19 cellular contexts compared by ENCODE assay signal in the genomic region with DNA sequence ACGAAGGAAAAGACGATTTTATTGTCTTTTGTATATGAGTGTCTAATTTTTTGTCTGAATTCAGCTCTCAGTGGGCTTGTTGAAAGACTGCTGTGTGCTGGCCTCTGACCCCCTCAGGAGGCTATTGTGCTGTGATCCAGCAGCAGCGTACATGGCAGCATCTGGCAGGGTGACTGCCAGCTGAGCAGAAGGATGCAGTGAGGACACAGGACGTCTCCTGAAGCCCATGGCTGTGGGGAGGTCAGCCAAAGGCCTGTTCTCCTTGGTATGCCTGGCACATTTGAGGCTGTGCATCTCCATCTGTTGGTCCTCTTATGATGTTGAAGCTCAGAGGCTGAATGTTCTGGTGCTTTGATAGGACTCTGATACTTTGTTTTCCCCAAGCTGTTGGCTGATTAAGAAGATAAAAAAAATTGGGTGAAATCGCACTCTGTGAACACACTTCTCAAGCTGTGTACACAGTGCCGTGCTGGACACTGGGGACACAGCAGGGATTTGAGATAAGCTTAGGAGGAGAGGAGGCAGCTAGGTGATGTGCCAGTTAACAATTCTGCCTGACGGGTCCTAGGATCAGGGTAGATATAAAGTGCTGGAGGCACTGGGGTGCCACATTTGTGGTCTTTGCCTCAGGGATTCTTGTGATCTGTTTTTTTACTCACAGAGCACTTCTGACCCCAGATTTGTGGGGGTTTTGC. TPM values are rescaled to one million over a fixed set of nuclear protein-coding genes. Genes with fewer than 3 reads are reported as not detected.
DNase-seq lines count a peak whose midpoint lies in the region; ATAC-seq, FAIRE-seq and TF ChIP-seq lines count a peak whose summit lies in the region.
"Had no signal": no experiment of that assay in that cellular context is flagged by ENCODE, and none has a peak within 500 bp of the region (broad histone marks: within the 10 kb centered on the region; RNA-seq: fewer than 3 reads in every experiment).

No MANE protein-coding gene starts in this region.

- H3K4me1 ChIP-seq in right cardiac atrium (ENCODE audit: control insufficient read depth, insufficient read depth, low read length), result peaks cover 13% of the 10 kb centered on the region
- H3K4me1 ChIP-seq in right atrium auricular region, result peaks cover 0 to 46% of the 10 kb centered on the region in 2 donors
- no peaks in the 10 kb centered on the region for H3K4me1 ChIP-seq in H1 (replicated peaks in 1 of 4; ENCODE audit: control insufficient read depth in 3 of 4, insufficient read depth in 4 of 4, low read length in 3 of 4)
- peaks cover 2 to 5% of the 10 kb centered on the region in 2 donors for H3K4me1 ChIP-seq in neuronal stem cell (ENCODE audit: control insufficient read depth in 2 of 2, insufficient read depth in 1 of 2, low read depth in 1 of 2, low read length in 2 of 2)
- H3K4me1 ChIP-seq in kidney (ENCODE audit: control insufficient read depth in 1 of 2, insufficient read depth in 1 of 2, low read depth in 1 of 2, low read length in 2 of 2), result no peaks in the 10 kb centered on the region
- H3K4me1 ChIP-seq: foreskin keratinocyte, Peyer's patch had no signal

- H4K5ac ChIP-seq in H1 (ENCODE audit: insufficient read length, low read depth, low read length), result no peak overlapping the region

- TF ChIP-seq RAD21 in H1 (IDR thresholded peaks at IDR 0.05 in 1 of 2, conservative IDR thresholded peaks at IDR 0.05 in 1 of 2; ENCODE audit: low read depth in 2 of 2, low read length in 2 of 2), result no peak

- DNase-seq in right cardiac atrium (peak in 1 of 3 donors; percentile 57), right atrium auricular region (ENCODE audit: low spot score) (no peak), H1 (ENCODE audit: low read depth in 1 of 2, low spot score in 2 of 2) (no peak), neuronal stem cell (ENCODE audit: low spot score) (no peak), kidney (no peak), CD14-positive monocyte (ENCODE audit: low spot score) (no peak), type B pancreatic cell (ENCODE audit: extremely low spot score, unreplicated experiment) (no peak)
- no peak for DNase-seq in activated effector memory CD4-positive, alpha-beta T cell treated with anti-CD3 and anti-CD28 coated beads, Interleukin-2, amount 50 U/mL, for 16 hours
- DNase-seq: cerebellar nuclear complex; foreskin keratinocyte; NCI-H1436; NCI-H2171 treated with DMSO at 0.1 percent for 48 hours; NCI-H748 treated with DMSO at 0.1 percent for 48 hours; occipital lobe; Peyer's patch; stimulated activated CD4-positive, alpha-beta T cell treated with anti-CD3 and anti-CD28 coated beads, Interleukin-4, amount 100 ng/mL, for 1 hour had no signal

- H2AK5ac ChIP-seq in H1 (ENCODE audit: low read depth, low read length) (no peak overlapping the region), neuronal stem cell (ENCODE audit: low read depth, low read length) (no peak overlapping the region)

- H3K27ac Mint-ChIP-seq in CD14-positive monocyte (no peak overlapping the region), type B pancreatic cell (no peak overlapping the region)

- no peak overlapping the region for H2BK20ac ChIP-seq in H1 (ENCODE audit: low read length)

- no peak overlapping the region for H3K4me2 ChIP-seq in H1 (ENCODE audit: insufficient read depth in 1 of 2, low read depth in 2 of 2, low read length in 2 of 2)
- no peak overlapping the region for H3K4me2 ChIP-seq in neuronal stem cell (ENCODE audit: insufficient read depth, low read length, poor library complexity, severe bottlenecking)

- no peaks in the 10 kb centered on the region for H3K27me3 ChIP-seq in right cardiac atrium (ENCODE audit: control insufficient read depth, insufficient read depth)
- no peaks in the 10 kb centered on the region for H3K27me3 ChIP-seq in right atrium auricular region
- no peaks in the 10 kb centered on the region for H3K27me3 ChIP-seq in H1 (replicated peaks in 1 of 4; ENCODE audit: control insufficient read depth in 3 of 4, extremely low read depth in 1 of 4, insufficient read depth in 3 of 4, low read length in 3 of 4)
- no peaks in the 10 kb centered on the region for H3K27me3 ChIP-seq in neuronal stem cell (ENCODE audit: control insufficient read depth in 3 of 3, insufficient read depth in 3 of 3, low read depth in 1 of 3, low read length in 3 of 3)
- H3K27me3 ChIP-seq: foreskin keratinocyte, Peyer's patch had no signal

- TF ChIP-seq CTCF in right atrium auricular region (IDR thresholded peaks at IDR 0.05) (no peak), H1 (IDR thresholded peaks at IDR 0.05; ENCODE audit: control extremely low read depth in 1 of 3, insufficient read depth in 1 of 3, low read depth in 1 of 3, low read length in 3 of 3) (no peak), kidney (IDR thresholded peaks at IDR 0.05; ENCODE audit: borderline replicate concordance, extremely low read depth, insufficient read depth) (no peak), CD14-positive monocyte (IDR thresholded peaks at IDR 0.05) (no peak), type B pancreatic cell (conservative IDR thresholded peaks at IDR 0.05) (no peak)

- H3K27ac ChIP-seq in right cardiac atrium (ENCODE audit: low read length) (peak overlapping the region; percentile 7), right atrium auricular region (no peak overlapping the region), H1 (ENCODE audit: low read depth, low read length) (no peak overlapping the region), neuronal stem cell (replicated peaks; ENCODE audit: low read length) (no peak overlapping the region), kidney (ENCODE audit: low read depth in 2 of 2, low read length in 2 of 2) (no peak overlapping the region)
- H3K27ac ChIP-seq: foreskin keratinocyte, Peyer's patch, SK-N-MC had no signal

- H2BK12ac ChIP-seq in H1 (ENCODE audit: low read depth, low read length), result no peak overlapping the region
- H2BK12ac ChIP-seq in neuronal stem cell (ENCODE audit: low read length), result no peak overlapping the region

- H4K91ac ChIP-seq in H1 (replicated peaks; ENCODE audit: insufficient read length, low read length) (no peak overlapping the region), neuronal stem cell (ENCODE audit: low read depth, low read length, poor library complexity) (no peak overlapping the region)

- H3K9ac ChIP-seq in H1 (replicated peaks in 1 of 4; ENCODE audit: extremely low read depth in 1 of 4, low read depth in 3 of 4, low read length in 3 of 4) (no peak overlapping the region), neuronal stem cell (ENCODE audit: low read depth, low read length, poor library complexity) (peak overlapping the region; percentile 27), kidney (ENCODE audit: low read length in 2 of 2) (no peak overlapping the region)

- H4K20me1 ChIP-seq in H1 (replicated peaks in 1 of 2; ENCODE audit: control insufficient read depth in 1 of 2, insufficient read depth in 2 of 2, low read length in 2 of 2), result peaks cover 0 to 2% of the 10 kb centered on the region in 2 experiments

- no peak overlapping the region for H3K4me3 ChIP-seq in right cardiac atrium (ENCODE audit: low read length)
- H3K4me3 ChIP-seq in right atrium auricular region, result no peak overlapping the region
- H3K4me3 ChIP-seq in H1 (ENCODE audit: extremely low read depth in 1 of 4, insufficient read depth in 2 of 4, low read depth in 3 of 4, low read length in 4 of 4), result no peak overlapping the region
- H3K4me3 ChIP-seq in neuronal stem cell (ENCODE audit: low read length in 2 of 2), result no peak overlapping the region
- no peak overlapping the region for H3K4me3 ChIP-seq in kidney (ENCODE audit: low read length in 2 of 2)
- H3K4me3 ChIP-seq: Peyer's patch, SK-N-MC, skin epidermis had no signal

- ATAC-seq in right cardiac atrium, result peak; percentile 30 to 45
- ATAC-seq: activated CD4-positive, CD25-positive, alpha-beta regulatory T cell treated with anti-CD3 and anti-CD28 coated beads, Interleukin-2, amount 50 U/mL, for 24 hours; foreskin keratinocyte had no signal

- H3K36me3 ChIP-seq in right atrium auricular region (peaks cover 82% of the 10 kb centered on the region), H1 (ENCODE audit: control insufficient read depth in 2 of 4, insufficient read depth in 4 of 4, low read length in 3 of 4) (peaks cover 7 to 57% (median 36%) of the 10 kb centered on the region in 4 experiments; a peak in 7 of 8 replicates), neuronal stem cell (replicated peaks in 1 of 2; ENCODE audit: control insufficient read depth in 2 of 2, insufficient read depth in 2 of 2, low read length in 2 of 2) (peaks cover 26 to 87% of the 10 kb centered on the region in 2 donors), kidney (ENCODE audit: control insufficient read depth in 1 of 2, insufficient read depth in 2 of 2, low read length in 2 of 2) (peaks cover 15 to 31% of the 10 kb centered on the region in 2 donors)

- H2BK120ac ChIP-seq in H1 (replicated peaks; ENCODE audit: low read depth, low read length) (no peak overlapping the region), neuronal stem cell (ENCODE audit: low read depth, low read length) (no peak overlapping the region)

- H3K4me1 Mint-ChIP-seq in CD14-positive monocyte (no peaks in the 10 kb centered on the region), type B pancreatic cell (ENCODE audit: unreplicated experiment) (peaks cover 4% of the 10 kb centered on the region)

- H3K23me2 ChIP-seq in H1 (ENCODE audit: low read depth, low read length), result no peaks in the 10 kb centered on the region

- TF ChIP-seq POLR2A in H1 (IDR thresholded peaks at IDR 0.05; ENCODE audit: control extremely low read depth in 1 of 2, low read depth in 2 of 2, low read length in 2 of 2), result no peak

- H3K4me3 Mint-ChIP-seq in CD14-positive monocyte (no peak overlapping the region), type B pancreatic cell (no peak overlapping the region)

- no peak overlapping the region for H3K18ac ChIP-seq in H1 (ENCODE audit: extremely low read depth, low read length)
- H3K18ac ChIP-seq in neuronal stem cell (ENCODE audit: low read length), result no peak overlapping the region

- H3K23ac ChIP-seq in H1 (ENCODE audit: insufficient read length) (no peak overlapping the region), neuronal stem cell (ENCODE audit: low read depth, low read length, poor library complexity) (no peak overlapping the region)

- POLR2A ChIA-PET in H1 (lab: Charles Lee; ENCODE audit: partially characterized antibody), result interaction anchor here (1.6 to 2.6 kb wide), 3 partner anchors 13 to 34 kb away, joined by 3 to 10 read pairs (median 4); no protein-coding TSS in a partner anchor

- no peak for TF ChIP-seq EP300 in H1 (IDR thresholded peaks at IDR 0.05; ENCODE audit: borderline replicate concordance in 1 of 2, low read depth in 2 of 2, low read length in 2 of 2)

- H3K27me3 Mint-ChIP-seq in CD14-positive monocyte (ENCODE audit: low read depth in 3 of 3) (no peaks in the 10 kb centered on the region), type B pancreatic cell (no peaks in the 10 kb centered on the region)

- 64% methylated on average over 7 of the region's 7 CpGs for WGBS in right cardiac atrium
- WGBS in H1 (ENCODE audit: extremely low coverage in 1 of 2, insufficient coverage in 1 of 2, insufficient read length in 1 of 2, insufficient replicate concordance in 2 of 2, low coverage in 1 of 2, low lambda C conversion rate in 2 of 2, missing lambda C conversion rate in 1 of 2), 2 experiments, result 91% methylated on average over 7 of the region's 7 CpGs; no CpG with 5 or more reads in 1 of the 2 experiments
- WGBS in neuronal stem cell (ENCODE audit: extremely low coverage in 2 of 2, insufficient read length in 2 of 2, insufficient replicate concordance in 1 of 2), 2 donors, result no CpG with 5 or more reads among the region's 7 CpGs

- H3K9me3 Mint-ChIP-seq in CD14-positive monocyte, result no peaks in the 10 kb centered on the region
- no peaks in the 10 kb centered on the region for H3K9me3 Mint-ChIP-seq in type B pancreatic cell

- CTCF ChIA-PET in H1 (lab: Charles Lee; ENCODE audit: partially characterized antibody), result interaction anchor here (0.9 to 2.9 kb wide), 8 partner anchors 9 to 41 kb away, joined by 3 to 16 read pairs (median 4); no protein-coding TSS in a partner anchor

- peak overlapping the region; percentile 27 for H3K4ac ChIP-seq in H1 (replicated peaks; ENCODE audit: insufficient read length, low read depth, low read length)
- no peak overlapping the region for H3K4ac ChIP-seq in neuronal stem cell (ENCODE audit: low read length)

- H3K56ac ChIP-seq in H1 (replicated peaks; ENCODE audit: insufficient read length, low read depth, low read length), result no peak overlapping the region

- H3K14ac ChIP-seq in H1 (ENCODE audit: insufficient read length) (no peak overlapping the region), neuronal stem cell (ENCODE audit: low read length) (no peak overlapping the region)

- H2AFZ ChIP-seq in H1 (ENCODE audit: low read length) (no peak overlapping the region), neuronal stem cell (ENCODE audit: low read length) (no peak overlapping the region)

- no peak for FAIRE-seq in H1 (lab: Jason Lieb, UNC)
- FAIRE-seq in kidney (lab: Jason Lieb, UNC), result no peak

- H2BK15ac ChIP-seq in H1 (ENCODE audit: low read length) (no peak overlapping the region), neuronal stem cell (ENCODE audit: low read length) (no peak overlapping the region)

- H3K36me3 Mint-ChIP-seq in CD14-positive monocyte, result peaks cover 73 to 90% of the 10 kb centered on the region in 2 donors
- peaks cover 30% of the 10 kb centered on the region for H3K36me3 Mint-ChIP-seq in type B pancreatic cell

- no peaks in the 10 kb centered on the region for H3K79me2 ChIP-seq in H1 (ENCODE audit: control insufficient read depth in 1 of 2, insufficient read depth in 2 of 2, low read length in 2 of 2)

- no peak overlapping the region; the same call in 1 of the 2 replicates for H4K8ac ChIP-seq in H1 (ENCODE audit: extremely low read depth, insufficient read depth, low read length)
- H4K8ac ChIP-seq in neuronal stem cell (ENCODE audit: low read depth, low read length), result no peak overlapping the region

- intact Hi-C loops in right cardiac atrium (cut with DNase I) (no loop called here), kidney (cut with DNase I) (no loop called here), CD14-positive monocyte (cut with micrococcal nuclease) (no loop called here)

- H3K9me3 ChIP-seq in right cardiac atrium (ENCODE audit: control insufficient read depth, low read length) (no peaks in the 10 kb centered on the region), right atrium auricular region (no peaks in the 10 kb centered on the region), H1 (ENCODE audit: insufficient read depth in 2 of 2, low read depth in 1 of 2, low read length in 1 of 2) (no peaks in the 10 kb centered on the region), neuronal stem cell (replicated peaks in 1 of 2; ENCODE audit: control insufficient read depth in 2 of 2, insufficient read depth in 1 of 2, low read depth in 1 of 2, low read length in 2 of 2) (peaks cover 0 to 2% of the 10 kb centered on the region in 2 donors), kidney (ENCODE audit: control insufficient read depth in 1 of 2, low read length in 2 of 2) (no peaks in the 10 kb centered on the region)
- H3K9me3 ChIP-seq: Peyer's patch had no signal

- no peaks in the 10 kb centered on the region for H3K79me1 ChIP-seq in H1 (ENCODE audit: low read depth, low read length)
- H3K79me1 ChIP-seq in neuronal stem cell (ENCODE audit: low read depth, low read length), result no peaks in the 10 kb centered on the region

- H2BK5ac ChIP-seq in H1 (ENCODE audit: low read depth, low read length) (no peak overlapping the region; the same call in 1 of the 2 replicates), neuronal stem cell (ENCODE audit: low read length) (no peak overlapping the region)

RNA-seq across cellular contexts. Expression of a gene that starts 37.5 kb away (rescaled TPM):
- total RNA-seq in right cardiac atrium, result 1 to 10 TPM; 1.2 to 2.3 (median 1.8) TPM
- polyA plus RNA-seq in right cardiac atrium, result 1.5 TPM
- total RNA-seq in right atrium auricular region, result 1 to 10 TPM; 2.9 to 3.3 TPM
- total RNA-seq in H1 (2021; fragmentation: NEBNext Ultra II Directional; extraction: Animal tissue kit (Norgen Biotek cat#: 25700)), result 2.2 and 2.8 TPM in 2 replicates
- 1.0 and 1.2 TPM in 2 replicates for polyA plus RNA-seq in H1 (2011; rRNA removed)
- polyA plus RNA-seq in H1 (2011; cell fraction: cytosol; rRNA removed), result 2.6 TPM
- 1.2 TPM for polyA plus RNA-seq in H1 (2011; cell fraction: nucleus; rRNA removed)
- 1.8 to 2.6 TPM (median 1.9 TPM) in 4 replicates for polyA plus RNA-seq in H1 (2012, experiment 1 of 2)
- 0.34 TPM for polyA plus RNA-seq in H1 (2012, experiment 2 of 2)
- polyA plus RNA-seq in H1 (2013, experiment 1 of 2), result 1.0 TPM
- polyA plus RNA-seq in H1 (2013, experiment 2 of 2), result 1.1 TPM
- 1.8 and 2.5 TPM in 2 replicates for polyA minus RNA-seq in H1 (2011; rRNA and poly(A)+ RNA removed)
- polyA minus RNA-seq in H1 (2011; cell fraction: cytosol; rRNA and poly(A)+ RNA removed), result 2.3 TPM
- polyA minus RNA-seq in H1 (2011; cell fraction: nucleus; rRNA and poly(A)+ RNA removed), result 9.2 TPM
- 1.1 TPM for polyA plus RNA-seq in neuronal stem cell (2013, experiment 1 of 2)
- polyA plus RNA-seq in neuronal stem cell (2013, experiment 2 of 2), result 1.2 TPM
- 5.0 TPM for total RNA-seq in kidney
- polyA plus RNA-seq in kidney (ENCODE audit: insufficient read depth, low read depth, low replicate concordance), result 0.90 TPM
- 1 to 10 TPM in 1 of 2 donors, under 1 TPM in 1; 0.64 to 1.0 TPM for polyA plus RNA-seq in CD14-positive monocyte
- total RNA-seq in type B pancreatic cell (ENCODE audit: low replicate concordance), result 2.9 and 7.3 TPM in 2 replicates
